8 cellular contexts compared by ENCODE assay signal in the genomic region with DNA sequence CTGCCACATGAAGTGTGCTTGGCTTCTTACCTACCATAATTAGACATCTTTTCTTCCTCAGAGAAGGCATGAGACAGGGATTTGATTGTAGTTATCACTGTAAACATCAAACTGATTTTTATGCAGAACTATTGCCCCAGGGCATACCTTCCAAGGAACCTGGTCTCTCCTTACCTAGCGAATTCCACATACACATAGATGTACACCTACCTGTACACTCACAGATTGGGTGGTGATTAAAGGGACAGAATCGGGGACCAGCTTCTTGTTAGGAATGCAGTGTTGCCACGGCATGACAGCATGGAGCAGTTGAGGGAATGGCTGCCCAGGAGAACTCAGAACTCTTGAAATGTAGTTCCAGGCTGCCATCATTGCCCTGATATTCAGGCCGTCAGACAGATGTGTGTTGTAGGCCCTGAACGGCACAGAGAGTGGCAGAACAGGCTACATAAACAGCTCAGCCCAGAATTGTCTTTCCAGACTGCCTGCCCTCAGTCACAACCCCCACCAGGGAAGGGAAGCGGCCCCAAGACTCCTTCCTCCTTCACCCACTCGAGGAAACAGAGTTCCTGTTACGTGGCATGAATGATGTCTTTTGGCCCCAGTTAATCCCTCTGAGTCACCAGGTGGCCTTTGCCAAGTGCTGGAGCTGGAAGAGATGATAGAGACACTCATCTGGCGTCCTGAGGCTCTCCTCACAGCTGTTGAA. TPM values are rescaled to one million over a fixed set of nuclear protein-coding genes. Genes with fewer than 3 reads are reported as not detected.
DNase-seq lines count a peak whose midpoint lies in the region; ATAC-seq and TF ChIP-seq lines count a peak whose summit lies in the region.

No MANE protein-coding gene starts in this region.

- H3K27me3 ChIP-seq in RWPE2 (ENCODE audit: insufficient read depth, poor library complexity, severe bottlenecking) (no peaks in the 10 kb centered on the region), parathyroid adenoma (ENCODE audit: control insufficient read depth, insufficient read depth, low read length) (no peaks in the 10 kb centered on the region)

- peak; percentile 37 for ATAC-seq in RWPE2 (ENCODE audit: low read depth)
- ATAC-seq in GM21786 (IDR thresholded peaks at IDR 0.05; ENCODE audit: unreplicated experiment) = no peak
- ATAC-seq in HG02885 (IDR thresholded peaks at IDR 0.05; ENCODE audit: poor library complexity, unreplicated experiment) = no peak
- ATAC-seq in GM19023 (IDR thresholded peaks at IDR 0.05; ENCODE audit: unreplicated experiment) = no peak

- H3K4me3 ChIP-seq in RWPE2 (ENCODE audit: severe bottlenecking) (no peak overlapping the region), fibroblast of villous mesenchyme (ENCODE audit: low read depth, low read length) (no peak overlapping the region), parathyroid adenoma (ENCODE audit: low read depth, low read length) (no peak overlapping the region)

- TF ChIP-seq CTCF in RWPE2 (IDR thresholded peaks at IDR 0.05; ENCODE audit: poor library complexity, severe bottlenecking) (no peak), fibroblast of villous mesenchyme (IDR thresholded peaks at IDR 0.05; ENCODE audit: insufficient read depth, low read depth, low read length) (no peak), parathyroid adenoma (IDR thresholded peaks at IDR 0.05) (no peak)

- H2AFZ ChIP-seq in parathyroid adenoma = no peak overlapping the region

- H3K4me1 ChIP-seq in RWPE2 (ENCODE audit: insufficient read depth, poor library complexity, severe bottlenecking) (peaks cover 38% of the 10 kb centered on the region), parathyroid adenoma (peaks cover 33% of the 10 kb centered on the region)

- peak overlapping the region; percentile 97 for H3K27ac ChIP-seq in RWPE2 (ENCODE audit: poor library complexity, severe bottlenecking)
- H3K27ac ChIP-seq in parathyroid adenoma = peak overlapping the region; percentile 95

- H3K4me2 ChIP-seq in parathyroid adenoma (ENCODE audit: low read length) = no peak overlapping the region

- no peaks in the 10 kb centered on the region for H3K79me2 ChIP-seq in parathyroid adenoma

- H3K9ac ChIP-seq in parathyroid adenoma = no peak overlapping the region

- 0 out of 2 replicates have a peak, but pooled peaks cover 3% of the 10 kb centered on the region for H3K36me3 ChIP-seq in RWPE2 (ENCODE audit: low read depth)
- no peaks in the 10 kb centered on the region for H3K36me3 ChIP-seq in parathyroid adenoma (ENCODE audit: control insufficient read depth, insufficient read depth, low read length)

- peak; percentile 98 for DNase-seq in ELR (ENCODE audit: low read depth)
- DNase-seq in RWPE2 (ENCODE audit: low spot score) = peak; percentile 85
- DNase-seq in fibroblast of villous mesenchyme (ENCODE audit: low read depth) = peak; percentile 96
- no peak for DNase-seq in putamen (ENCODE audit: low spot score)

- no peaks in the 10 kb centered on the region for H3K9me3 ChIP-seq in RWPE2 (ENCODE audit: severe bottlenecking)
- H3K9me3 ChIP-seq in parathyroid adenoma (ENCODE audit: control insufficient read depth, low read length) = no peaks in the 10 kb centered on the region

RNA-seq across cellular contexts. Expression of gene NAGLU, which starts 17.8 kb away (rescaled TPM):
- total RNA-seq in fibroblast of villous mesenchyme = 28.5 and 35.1 TPM in 2 replicates

RNA-seq across cellular contexts. Expression of gene HSD17B1, which starts 34.5 kb away (rescaled TPM):
- 3.5 and 11.9 TPM in 2 replicates for total RNA-seq in fibroblast of villous mesenchyme

RNA-seq across cellular contexts. Expression of gene COASY, which starts 43.7 kb away (rescaled TPM):
- total RNA-seq in fibroblast of villous mesenchyme = 18.0 and 22.0 TPM in 2 replicates

RNA-seq across cellular contexts. Expression of gene MLX, which starts 48.7 kb away (rescaled TPM):
- total RNA-seq in fibroblast of villous mesenchyme = 31.2 and 47.5 TPM in 2 replicates

RNA-seq across cellular contexts. Expression of gene PSMC3IP, which starts 59.3 kb away (rescaled TPM):
- total RNA-seq in fibroblast of villous mesenchyme = 3.9 and 4.8 TPM in 2 replicates
